Comparison of ENCODE assay signal across 1 cellular context in the genomic region with DNA sequence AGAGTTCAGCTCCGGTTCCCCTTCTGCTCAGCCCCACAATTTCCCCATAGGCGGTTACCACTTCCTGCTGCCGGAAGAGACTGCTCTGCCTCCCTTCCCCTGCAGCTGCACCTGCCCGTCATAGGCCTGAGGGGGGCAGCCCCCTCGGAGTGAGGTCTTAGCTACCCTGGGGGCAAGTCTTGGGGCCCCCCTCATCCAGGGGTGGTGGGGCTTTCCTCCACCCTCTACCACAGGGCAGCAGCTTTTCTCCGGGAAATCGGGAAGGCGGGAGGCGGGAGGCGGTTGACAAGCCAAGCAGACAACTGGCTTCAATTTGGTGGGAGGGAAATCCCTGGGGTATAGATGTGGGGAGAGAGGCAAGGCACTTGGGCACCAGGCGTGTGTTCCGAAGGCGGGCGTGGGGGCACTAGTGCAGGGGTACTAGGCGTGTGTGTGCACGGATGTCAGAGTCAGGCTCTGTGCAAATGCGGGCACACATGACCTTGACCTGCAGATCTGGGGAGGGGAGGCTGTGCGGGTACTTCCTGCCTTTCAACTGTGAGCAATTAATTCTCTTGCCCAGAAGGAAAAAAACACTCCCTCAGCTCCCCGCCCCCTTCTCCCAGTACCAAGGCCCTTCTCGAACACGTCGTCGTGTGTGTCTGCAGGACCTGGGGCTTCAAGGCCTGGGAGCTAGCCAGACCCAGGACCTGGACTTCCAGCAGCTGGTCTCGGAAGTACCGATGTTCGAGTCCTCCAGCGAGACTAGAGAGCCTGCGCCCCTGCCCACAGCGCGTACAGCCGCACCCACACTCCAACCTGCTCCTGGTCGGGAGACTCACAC.
TF ChIP-seq lines count a peak whose summit lies in the region.

No MANE protein-coding gene starts in this region.

TF ChIP-seq in IMR-90, 13 proteins besides CTCF, POLR2A, EP300 and RAD21 (continued from another document):
- TF ChIP-seq, protein P1, sequence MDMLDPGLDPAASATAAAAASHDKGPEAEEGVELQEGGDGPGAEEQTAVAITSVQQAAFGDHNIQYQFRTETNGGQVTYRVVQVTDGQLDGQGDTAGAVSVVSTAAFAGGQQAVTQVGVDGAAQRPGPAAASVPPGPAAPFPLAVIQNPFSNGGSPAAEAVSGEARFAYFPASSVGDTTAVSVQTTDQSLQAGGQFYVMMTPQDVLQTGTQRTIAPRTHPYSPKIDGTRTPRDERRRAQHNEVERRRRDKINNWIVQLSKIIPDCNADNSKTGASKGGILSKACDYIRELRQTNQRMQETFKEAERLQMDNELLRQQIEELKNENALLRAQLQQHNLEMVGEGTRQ (IDR thresholded peaks at IDR 0.05; ENCODE audit: low read depth, low read length) = no peak
- TF ChIP-seq MXI1 (IDR thresholded peaks at IDR 0.05; ENCODE audit: borderline replicate concordance, low read depth, low read length) = no peak
